Comparison of ENCODE assay signal across 8 cellular contexts in the genomic region with DNA sequence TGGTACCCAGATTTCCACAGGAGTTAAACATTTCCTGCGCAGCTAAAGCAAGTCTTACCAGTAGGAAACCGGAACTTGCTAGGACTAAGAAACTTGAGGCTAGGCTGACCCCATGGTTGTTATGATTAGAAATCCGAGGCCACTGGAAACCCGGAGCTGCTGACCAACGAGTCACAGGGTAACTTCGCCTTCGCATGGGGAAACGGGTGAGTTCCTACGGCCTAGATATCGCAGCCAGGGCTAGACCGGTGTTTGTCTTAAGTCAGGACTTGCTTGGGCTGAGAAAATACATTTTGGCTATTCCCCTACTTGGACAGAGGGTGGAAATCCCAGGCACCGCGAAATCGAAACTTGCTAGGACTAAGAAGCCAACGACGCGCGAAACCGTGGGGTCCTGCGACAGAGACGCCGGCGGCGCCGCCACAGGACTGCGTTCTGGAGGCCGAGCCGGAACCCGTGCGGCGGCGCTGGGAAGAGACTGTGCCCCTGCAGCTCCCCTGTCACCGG. TPM values are rescaled to one million over a fixed set of nuclear protein-coding genes. Genes with fewer than 3 reads are reported as not detected.
DNase-seq lines count a peak whose midpoint lies in the region; ATAC-seq and TF ChIP-seq lines count a peak whose summit lies in the region.

No MANE protein-coding gene starts in this region.

- peaks cover 27% of the 10 kb centered on the region for H3F3A ChIP-seq in smooth muscle cell (ENCODE audit: low read depth)

- peaks cover 0 to 2% (median 0%) of the 10 kb centered on the region in 6 donors for H3K9me3 Mint-ChIP-seq in immature natural killer cell

- ATAC-seq in GM21717 (IDR thresholded peaks at IDR 0.05; ENCODE audit: unreplicated experiment) (peak; percentile 20), HG02970 (IDR thresholded peaks at IDR 0.05; ENCODE audit: low FRiP score, unreplicated experiment) (no peak)

- TF ChIP-seq CTCF in smooth muscle cell (IDR thresholded peaks at IDR 0.05; ENCODE audit: borderline replicate concordance, insufficient read depth, poor library complexity, severe bottlenecking): no peak

- TF ChIP-seq EP300 in Ishikawa (IDR thresholded peaks at IDR 0.05; ENCODE audit: borderline replicate concordance): no peak

- H3K36me3 Mint-ChIP-seq in immature natural killer cell: peaks cover 0 to 6% (median 3%) of the 10 kb centered on the region in 3 donors

- H3K9me3 ChIP-seq in smooth muscle cell (replicated peaks; ENCODE audit: low read depth): no peaks in the 10 kb centered on the region

- H3K27ac ChIP-seq in smooth muscle cell (ENCODE audit: low read depth): peak overlapping the region; percentile 90

- peak overlapping the region; percentile 93 to 99 (median 98) for H3K4me3 Mint-ChIP-seq in immature natural killer cell

- H3K4me3 ChIP-seq in smooth muscle cell: peak overlapping the region; percentile 72

- peaks cover 45 to 62% (median 54%) of the 10 kb centered on the region in 3 donors for H3K27me3 Mint-ChIP-seq in immature natural killer cell (ENCODE audit: low read depth in 3 of 3)

- peaks cover 5% of the 10 kb centered on the region for H3K27me3 ChIP-seq in smooth muscle cell (ENCODE audit: low read depth)

- peak; percentile 87 for DNase-seq in EL
- peak; percentile 82 for DNase-seq in SIG-M5 treated with dmso at 0.1 percent for 504 hours (lab: John Stamatoyannopoulos, UW; ENCODE audit: unreplicated experiment)
- DNase-seq in brain pericyte (ENCODE audit: low read depth, low spot score): peak; percentile 82
- peak in 2 of 3 donors; percentile 82 to 87 for DNase-seq in immature natural killer cell
- DNase-seq in smooth muscle cell (lab: John Stamatoyannopoulos, UW; ENCODE audit: unreplicated experiment): no peak

- WGBS in smooth muscle cell (ENCODE audit: low lambda C conversion rate): under 1% methylated on average over 33 of the region's 33 CpGs

- no peaks in the 10 kb centered on the region for H3K36me3 ChIP-seq in smooth muscle cell (ENCODE audit: low read depth)

- peak overlapping the region; percentile 98 to 100 (median 100) for H3K27ac Mint-ChIP-seq in immature natural killer cell

- H3K9ac ChIP-seq in smooth muscle cell (ENCODE audit: low read depth): peak overlapping the region; percentile 90

- H3K79me2 ChIP-seq in smooth muscle cell (ENCODE audit: low read depth): peaks cover 15% of the 10 kb centered on the region

- peaks cover 30% of the 10 kb centered on the region for H3K4me1 ChIP-seq in smooth muscle cell (ENCODE audit: low read depth)

- peak overlapping the region; percentile 80 for H2AFZ ChIP-seq in smooth muscle cell (ENCODE audit: low read depth)

- H4K20me1 ChIP-seq in smooth muscle cell (ENCODE audit: low read depth): peaks cover 10% of the 10 kb centered on the region

- TF ChIP-seq RAD21 in Ishikawa (IDR thresholded peaks at IDR 0.05; ENCODE audit: low read depth): no peak

- peak overlapping the region; percentile 95 for H3K4me2 ChIP-seq in smooth muscle cell

- H3K4me1 Mint-ChIP-seq in immature natural killer cell: peaks cover 75 to 83% of the 10 kb centered on the region in 2 donors

TF ChIP-seq in Ishikawa, 13 proteins besides CTCF, POLR2A, EP300 and RAD21:
- TF ChIP-seq, protein P1, sequence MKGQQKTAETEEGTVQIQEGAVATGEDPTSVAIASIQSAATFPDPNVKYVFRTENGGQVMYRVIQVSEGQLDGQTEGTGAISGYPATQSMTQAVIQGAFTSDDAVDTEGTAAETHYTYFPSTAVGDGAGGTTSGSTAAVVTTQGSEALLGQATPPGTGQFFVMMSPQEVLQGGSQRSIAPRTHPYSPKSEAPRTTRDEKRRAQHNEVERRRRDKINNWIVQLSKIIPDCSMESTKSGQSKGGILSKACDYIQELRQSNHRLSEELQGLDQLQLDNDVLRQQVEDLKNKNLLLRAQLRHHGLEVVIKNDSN (IDR thresholded peaks at IDR 0.05): no peak
- TF ChIP-seq, protein P2, sequence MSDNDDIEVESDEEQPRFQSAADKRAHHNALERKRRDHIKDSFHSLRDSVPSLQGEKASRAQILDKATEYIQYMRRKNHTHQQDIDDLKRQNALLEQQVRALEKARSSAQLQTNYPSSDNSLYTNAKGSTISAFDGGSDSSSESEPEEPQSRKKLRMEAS (IDR thresholded peaks at IDR 0.05): peak; percentile 20; the same call in 1 of the 2 replicates
- TF ChIP-seq ZBTB7A (IDR thresholded peaks at IDR 0.05; ENCODE audit: low read depth) (no peak), YY1 (IDR thresholded peaks at IDR 0.05; ENCODE audit: low read depth) (no peak)

RNA-seq across cellular contexts. Expression of a gene that starts 1.6 kb away (rescaled TPM):
- polyA plus RNA-seq in immature natural killer cell (10 to 100 TPM; 35.3 to 53.0 (median 44.3) TPM), smooth muscle cell (0.83 TPM in 1 of 2 replicates, not detected in the other)
- 0.40 and 1.5 TPM in 2 replicates for total RNA-seq in smooth muscle cell

Comparison
In these comparisons a context has a peak if more than half of its experiments do, and no peak if none do; other contexts are left out.
1. RNA of a gene that starts 1.6 kb away (polyA plus RNA-seq): 35.3 to 53.0 TPM in immature natural killer cell; 0.83 TPM in smooth muscle cell; every median in the first group is over 10 times any median in the second.